In the genomic region with DNA sequence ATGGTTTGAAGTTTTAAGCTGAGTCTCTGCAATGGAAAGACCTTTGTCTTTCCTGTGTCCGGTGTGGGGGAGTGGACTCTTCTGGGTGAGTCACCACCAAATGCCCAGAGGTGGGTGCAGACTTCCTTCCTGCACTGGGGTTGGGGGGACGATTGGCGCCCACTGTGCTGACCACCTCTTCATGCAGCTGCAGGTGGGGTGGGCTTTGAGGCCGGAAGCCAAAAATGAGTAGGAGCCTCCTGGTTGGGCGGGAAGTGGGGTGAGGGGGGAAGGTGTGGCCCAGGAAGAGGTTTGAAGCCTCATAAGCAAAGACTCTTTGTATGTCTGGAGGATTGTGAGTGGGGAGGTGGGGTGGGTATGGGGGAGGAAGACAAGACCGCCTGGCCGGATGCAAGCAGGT, we compare ENCODE assay signal across 13 cellular contexts. TPM values are rescaled to one million over a fixed set of nuclear protein-coding genes. Genes with fewer than 3 reads are reported as not detected.
DNase-seq lines count a peak whose midpoint lies in the region; ATAC-seq and TF ChIP-seq lines count a peak whose summit lies in the region.
"Had no signal": no experiment of that assay in that cellular context is flagged by ENCODE, and none has a peak within 500 bp of the region (broad histone marks: within the 10 kb centered on the region; RNA-seq: fewer than 3 reads in every experiment).

No MANE protein-coding gene starts in this region.

- H3K9me3 ChIP-seq in CD4-positive, alpha-beta memory T cell (ENCODE audit: control insufficient read depth in 1 of 2, low read length in 2 of 2): no peaks in the 10 kb centered on the region
- H3K9me3 ChIP-seq: heart left ventricle, ovary, SJSA1 had no signal

- TF ChIP-seq CTCF in osteocyte (IDR thresholded peaks at IDR 0.05): no peak

- peaks cover 57 to 76% (median 67%) of the 10 kb centered on the region in 4 donors for H3K4me1 Mint-ChIP-seq in CD4-positive, alpha-beta memory T cell
- H3K4me1 Mint-ChIP-seq in naive B cell: peaks cover 12 to 18% (median 13%) of the 10 kb centered on the region in 3 donors
- H3K4me1 Mint-ChIP-seq in osteocyte (ENCODE audit: unreplicated experiment): peaks cover 21% of the 10 kb centered on the region

- no peaks in the 10 kb centered on the region for H3K36me3 ChIP-seq in CD4-positive, alpha-beta memory T cell (ENCODE audit: insufficient read depth, low read length)
- H3K36me3 ChIP-seq: heart left ventricle, ovary, SJSA1 had no signal

- H3K4me3 ChIP-seq in CD4-positive, alpha-beta memory T cell (ENCODE audit: low read length in 2 of 2): no peak overlapping the region
- H3K4me3 ChIP-seq: heart left ventricle, ovary, SJSA1 had no signal

- ATAC-seq in naive B cell (ENCODE audit: low read depth in 2 of 2) (no peak), GM18861 (IDR thresholded peaks at IDR 0.05; ENCODE audit: unreplicated experiment) (no peak)

- peak overlapping the region; percentile 33 for H3K27ac ChIP-seq in CD4-positive, alpha-beta memory T cell (ENCODE audit: low read depth, low read length)
- H3K27ac ChIP-seq: ovary, SJSA1 had no signal

- peak overlapping the region; percentile 74 to 96 (median 89) for H3K27ac Mint-ChIP-seq in CD4-positive, alpha-beta memory T cell
- H3K27ac Mint-ChIP-seq in naive B cell: peak overlapping the region in 5 of 6 donors; percentile 33 to 91 (median 54)
- no peak overlapping the region for H3K27ac Mint-ChIP-seq in osteocyte (ENCODE audit: unreplicated experiment)

- POLR2A ChIA-PET in CD4-positive, alpha-beta memory T cell (lab: Charles Lee; ENCODE audit: partially characterized antibody): interaction anchor here (0.8 to 1.6 kb wide), 3 partner anchors 16 to 77 kb away, joined by 3 to 10 read pairs (median 6); a partner anchor contains a TSS

- peaks cover 2 to 6% of the 10 kb centered on the region in 2 donors for H3K36me3 Mint-ChIP-seq in CD4-positive, alpha-beta memory T cell
- H3K36me3 Mint-ChIP-seq in naive B cell: no peaks in the 10 kb centered on the region
- H3K36me3 Mint-ChIP-seq in osteocyte (ENCODE audit: unreplicated experiment): no peaks in the 10 kb centered on the region

- peak; percentile 20 to 53 (median 25) for DNase-seq in CD4-positive, alpha-beta memory T cell
- peak; percentile 70 for DNase-seq in KG1 (lab: John Stamatoyannopoulos, UW)
- DNase-seq in activated T-helper 1 cell treated with Interleukin-2 at 50 U/mL for 16 hours (ENCODE audit: low read depth): peak; percentile 17
- no peak for DNase-seq in naive B cell
- no peak for DNase-seq in GM19238 (ENCODE audit: insufficient read length, low spot score)
- no peak for DNase-seq in GOT3 (lab: John Stamatoyannopoulos, UW)
- DNase-seq in osteocyte (ENCODE audit: extremely low spot score, unreplicated experiment): no peak
- DNase-seq: heart left ventricle, NCI-H1417, NCI-H748 treated with DMSO at 0.1 percent for 48 hours, ovary had no signal

- no peaks in the 10 kb centered on the region for H3K27me3 Mint-ChIP-seq in CD4-positive, alpha-beta memory T cell
- H3K27me3 Mint-ChIP-seq in naive B cell (no peaks in the 10 kb centered on the region), osteocyte (ENCODE audit: unreplicated experiment) (no peaks in the 10 kb centered on the region)

- CTCF ChIA-PET in CD4-positive, alpha-beta memory T cell (lab: Charles Lee; ENCODE audit: partially characterized antibody): interaction anchor here (0.8 to 8.0 kb wide), 11 partner anchors 9 to 139 kb away, joined by 3 to 90 read pairs (median 5); no protein-coding TSS in a partner anchor

- peaks cover 70% of the 10 kb centered on the region for H3K4me1 ChIP-seq in CD4-positive, alpha-beta memory T cell (ENCODE audit: insufficient read depth, low read length)

- intact Hi-C loops in CD4-positive, alpha-beta memory T cell (cut with micrococcal nuclease): loop anchor here (5.0 kb wide), 1 partner anchor 141 kb away; no protein-coding TSS in a partner anchor

- H3K9me3 Mint-ChIP-seq in CD4-positive, alpha-beta memory T cell: no peaks in the 10 kb centered on the region
- peaks cover 0 to 2% (median 0%) of the 10 kb centered on the region in 7 donors for H3K9me3 Mint-ChIP-seq in naive B cell
- H3K9me3 Mint-ChIP-seq in osteocyte (ENCODE audit: unreplicated experiment): no peaks in the 10 kb centered on the region

- peak overlapping the region in 7 of 8 donors; percentile 52 to 76 (median 66) for H3K4me3 Mint-ChIP-seq in CD4-positive, alpha-beta memory T cell
- H3K4me3 Mint-ChIP-seq in naive B cell (no peak overlapping the region), osteocyte (ENCODE audit: unreplicated experiment) (no peak overlapping the region)

- no peaks in the 10 kb centered on the region for H3K27me3 ChIP-seq in CD4-positive, alpha-beta memory T cell (ENCODE audit: insufficient read depth, low read length)
- H3K27me3 ChIP-seq: heart left ventricle, ovary, SJSA1 had no signal

RNA-seq across cellular contexts. Expression of a gene that starts 27.6 kb away (rescaled TPM):
- total RNA-seq in CD4-positive, alpha-beta memory T cell: 1 to 10 TPM; 1.7 to 2.3 TPM
- under 1 TPM; 0.19 to 0.80 TPM for polyA plus RNA-seq in CD4-positive, alpha-beta memory T cell
- polyA plus RNA-seq in naive B cell (ENCODE audit: low read depth in 6 of 6): under 1 TPM in 4 of 6 donors, not detected in 2; 0.11 to 0.49 (median 0.38) TPM
- total RNA-seq in osteocyte: not detected in 2 replicates
- total RNA-seq: SJSA1 had no signal

Comparison
In these comparisons a context has a peak if more than half of its experiments do, and no peak if none do; other contexts are left out.
1. DNase-seq: peak in CD4-positive, alpha-beta memory T cell (5 of 5), KG1 (single experiment) and activated T-helper 1 cell treated with Interleukin-2 at 50 U/mL for 16 hours (single experiment); none in naive B cell (single experiment), GM19238 (single experiment), GOT3 (single experiment) and osteocyte (single experiment).
2. H3K4me3 Mint-ChIP-seq: peak in CD4-positive, alpha-beta memory T cell (7 of 8); none in naive B cell (0 of 8) and osteocyte (single experiment).